ENCODE assay signal across 32 cellular contexts in the genomic region with DNA sequence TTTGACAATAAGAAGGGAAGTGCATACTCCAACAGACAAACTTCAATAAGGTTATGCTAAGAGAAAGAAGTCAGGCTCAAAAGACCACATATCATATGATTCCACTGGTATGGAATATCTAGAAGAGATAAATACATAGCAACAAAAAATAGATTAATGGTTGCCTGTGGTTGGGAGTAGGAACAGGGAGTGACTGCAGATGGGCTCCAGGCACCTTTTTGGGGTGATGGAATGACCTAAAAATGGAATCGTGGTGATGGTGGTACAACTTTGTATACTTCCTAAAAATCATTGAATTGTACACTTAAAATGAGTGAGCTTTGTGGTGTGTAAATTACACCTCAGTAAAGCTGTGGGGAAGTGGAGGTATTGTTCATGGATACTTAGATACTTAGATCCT. TPM values are rescaled to one million over a fixed set of nuclear protein-coding genes. Genes with fewer than 3 reads are reported as not detected.
"Had no signal": no experiment of that assay in that cellular context is flagged by ENCODE, and none has a peak within 500 bp of the region (broad histone marks: within the 10 kb centered on the region; RNA-seq: fewer than 3 reads in every experiment).

No MANE protein-coding gene starts in this region.

- ATAC-seq: left colon; left lung; lower lobe of right lung; naive thymus-derived CD4-positive, alpha-beta T cell; natural killer cell treated with Interleukin-12 subunit alpha and Interleukin-12 subunit beta and Interleukin-15 and Interleukin-18, amount 100 ng/mL, for 72 hours; right lobe of liver; stimulated activated naive B cell treated with anti-CD40 and anti-IgM and Interleukin-4, amounts not matched to agents 10 μg/mL and 1 μg/mL and 100 μg/mL, for 72 hours; stimulated activated naive CD8-positive, alpha-beta T cell treated with anti-CD3 and anti-CD28 coated beads, Interleukin-15, Interleukin-2, amounts not matched to agents 100 U/mL and 50 U/mL, for 24 hours had no signal

- H3K36me3 ChIP-seq: left lung, lower lobe of right lung, ovary, right atrium auricular region, right lobe of liver, stomach, tibial artery, uterus had no signal

- H3K27ac ChIP-seq: left lung, lower lobe of right lung, ovary, right atrium auricular region, right lobe of liver, skin epidermis, stomach, testis, tibial artery, uterus had no signal

- H3K27me3 ChIP-seq: left lung, ovary, right atrium auricular region, right lobe of liver, stomach, testis, tibial artery, uterus had no signal

- H3K4me1 ChIP-seq: left lung, lower lobe of right lung, right atrium auricular region, right lobe of liver, testis, tibial artery, uterus had no signal

- H3K9me3 ChIP-seq: left lung, lower lobe of right lung, ovary, right atrium auricular region, right lobe of liver, stomach, testis, tibial artery, uterus had no signal

- H3K4me3 ChIP-seq: left lung, lower lobe of right lung, ovary, right atrium auricular region, right lobe of liver, skin epidermis, stomach, testis, tibial artery, uterus had no signal

- DNase-seq: hippocampal formation; immature natural killer cell; kidney; left colon; left lung; lower lobe of right lung; mammary epithelial cell; mesenchymal stem cell; naive thymus-derived CD4-positive, alpha-beta T cell; ovary; right lobe of liver; stimulated activated CD4-positive, alpha-beta T cell treated with anti-CD3 and anti-CD28 coated beads, Interleukin-12 subunit alpha, Interleukin-12 subunit beta, amount 100 ng/mL, for 4 hours; stimulated activated CD4-positive, alpha-beta T cell treated with anti-CD3 and anti-CD28 coated beads, Interleukin-15, amount 100 ng/mL, for 24 hours; stimulated activated CD4-positive, alpha-beta T cell treated with anti-CD3 and anti-CD28 coated beads, Interleukin-2, amount 100 ng/mL, for 24 hours; stimulated activated CD4-positive, alpha-beta T cell treated with anti-CD3 and anti-CD28 coated beads, Interleukin-4, amount 100 ng/mL, for 1 hour; stimulated activated naive B cell treated with anti-CD40 and anti-IgM and Interleukin-4, amounts not matched to agents 10 μg/mL and 1 μg/mL and 100 μg/mL, for 72 hours; stimulated activated naive CD8-positive, alpha-beta T cell treated with anti-CD3 and anti-CD28 coated beads, Interleukin-15, Interleukin-2, amounts not matched to agents 100 U/mL and 50 U/mL, for 24 hours; stomach; testis; tibial artery; uterus had no signal

RNA-seq across cellular contexts. Expression of a gene that starts 29.0 kb away (rescaled TPM):
- total RNA-seq: kidney; left colon; left lung; lower lobe of right lung; mammary epithelial cell; mucosa of gallbladder; naive thymus-derived CD4-positive, alpha-beta T cell; natural killer cell treated with Interleukin-12 subunit alpha and Interleukin-12 subunit beta and Interleukin-15 and Interleukin-18, amount 100 ng/mL, for 72 hours; omental fat pad; ovary; progenitor cell of endocrine pancreas; pulmonary artery endothelial cell; renal cortical epithelial cell; right atrium auricular region; right lobe of liver; ureter had no signal
- polyA plus RNA-seq: immature natural killer cell; liver; mammary epithelial cell; naive thymus-derived CD4-positive, alpha-beta T cell; neural cell; ovary; stomach had no signal

RNA-seq across cellular contexts. Expression of a gene that starts 59.2 kb away (rescaled TPM):
- polyA plus RNA-seq: naive thymus-derived CD4-positive, alpha-beta T cell had no signal
